In the genomic region with DNA sequence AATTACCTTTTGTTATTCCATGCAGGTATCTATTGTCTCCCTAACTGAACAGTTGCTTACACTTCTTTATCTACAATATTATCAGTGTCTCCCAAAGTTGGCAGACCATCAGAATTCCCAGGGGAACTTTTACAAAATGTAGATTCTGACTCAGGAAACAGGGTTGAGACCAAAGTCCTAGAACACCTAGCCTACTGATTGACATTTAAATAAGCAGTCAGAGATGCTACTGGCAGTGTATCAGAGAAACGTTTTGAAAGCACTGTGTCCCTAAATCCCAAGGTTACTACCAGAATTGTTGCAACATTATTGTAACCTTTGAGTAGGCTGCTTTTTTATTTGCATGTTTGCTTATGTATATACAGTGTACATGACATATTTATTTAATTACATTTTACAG, we compare ENCODE assay signal across 19 cellular contexts. TPM values are rescaled to one million over a fixed set of nuclear protein-coding genes. Genes with fewer than 3 reads are reported as not detected.
DNase-seq lines count a peak whose midpoint lies in the region; ATAC-seq lines count a peak whose summit lies in the region.
"Had no signal": no experiment of that assay in that cellular context is flagged by ENCODE, and none has a peak within 500 bp of the region (broad histone marks: within the 10 kb centered on the region; RNA-seq: fewer than 3 reads in every experiment).

No MANE protein-coding gene starts in this region.

- peaks cover 7% of the 10 kb centered on the region for H3K36me3 Mint-ChIP-seq in activated CD4-positive, alpha-beta T cell treated with anti-CD3 and anti-CD28 coated beads, Interleukin-2, amount 10 ng/mL, durations not matched to agents 24 days and 14 days (ENCODE audit: low read depth)
- peaks cover 16% of the 10 kb centered on the region for H3K36me3 Mint-ChIP-seq in activated naive CD4-positive, alpha-beta T cell treated with anti-CD3 and anti-CD28 coated beads, Interleukin-2, amount 50 U/mL, for 24 hours
- H3K36me3 Mint-ChIP-seq in activated naive CD8-positive, alpha-beta T cell treated with anti-CD3 and anti-CD28 coated beads for 36 hours, result peaks cover 6% of the 10 kb centered on the region
- H3K36me3 Mint-ChIP-seq: IgD-negative memory B cell had no signal

- DNase-seq in activated CD4-positive, alpha-beta T cell treated with anti-CD3 and anti-CD28 coated beads, Interleukin-2, amount 10 ng/mL, durations not matched to agents 24 days and 14 days, result no peak
- no peak for DNase-seq in activated CD4-positive, alpha-beta T cell treated with anti-CD3 and anti-CD28 coated beads, Interleukin-2, amount 50 U/mL, for 1 hour
- DNase-seq in activated naive CD4-positive, alpha-beta T cell treated with Interleukin-2 at 50 U/mL for 16 hours, result no peak
- no peak for DNase-seq in activated naive CD8-positive, alpha-beta T cell treated with anti-CD3 and anti-CD28 coated beads for 36 hours
- DNase-seq: DMS53, GDM1, NCI-H1105, NCI-H146, NCI-H2029, NCI-H2227 treated with DMSO at 0.1 percent for 48 hours, NCI-H510A, NCI-H748 treated with DMSO at 0.1 percent for 48 hours, SHP77 treated with DMSO at 0.1 percent for 48 hours had no signal

- ATAC-seq in GM19351 (IDR thresholded peaks at IDR 0.05; ENCODE audit: unreplicated experiment), result no peak
- ATAC-seq in HG02759 (IDR thresholded peaks at IDR 0.05; ENCODE audit: unreplicated experiment), result no peak

- peak overlapping the region; percentile 10 for H3K27ac Mint-ChIP-seq in activated CD4-positive, alpha-beta T cell treated with anti-CD3 and anti-CD28 coated beads, Interleukin-2, amount 10 ng/mL, durations not matched to agents 24 days and 14 days
- peak overlapping the region; percentile 98 for H3K27ac Mint-ChIP-seq in activated naive CD4-positive, alpha-beta T cell treated with anti-CD3 and anti-CD28 coated beads, Interleukin-2, amount 50 U/mL, for 24 hours
- H3K27ac Mint-ChIP-seq in activated naive CD8-positive, alpha-beta T cell treated with anti-CD3 and anti-CD28 coated beads for 36 hours, result peak overlapping the region; percentile 90
- H3K27ac Mint-ChIP-seq: IgD-negative memory B cell had no signal

- H3K9me3 Mint-ChIP-seq in activated CD4-positive, alpha-beta T cell treated with anti-CD3 and anti-CD28 coated beads, Interleukin-2, amount 10 ng/mL, durations not matched to agents 24 days and 14 days, result peaks cover 9% of the 10 kb centered on the region
- no peaks in the 10 kb centered on the region for H3K9me3 Mint-ChIP-seq in activated naive CD4-positive, alpha-beta T cell treated with anti-CD3 and anti-CD28 coated beads, Interleukin-2, amount 50 U/mL, for 24 hours
- no peaks in the 10 kb centered on the region for H3K9me3 Mint-ChIP-seq in activated naive CD8-positive, alpha-beta T cell treated with anti-CD3 and anti-CD28 coated beads for 36 hours
- H3K9me3 Mint-ChIP-seq: IgD-negative memory B cell had no signal

- no peaks in the 10 kb centered on the region for H3K27me3 Mint-ChIP-seq in activated CD4-positive, alpha-beta T cell treated with anti-CD3 and anti-CD28 coated beads, Interleukin-2, amount 10 ng/mL, durations not matched to agents 24 days and 14 days
- H3K27me3 Mint-ChIP-seq in activated naive CD4-positive, alpha-beta T cell treated with anti-CD3 and anti-CD28 coated beads, Interleukin-2, amount 50 U/mL, for 24 hours, result no peaks in the 10 kb centered on the region
- H3K27me3 Mint-ChIP-seq in activated naive CD8-positive, alpha-beta T cell treated with anti-CD3 and anti-CD28 coated beads for 36 hours, result no peaks in the 10 kb centered on the region

- intact Hi-C loops in activated CD4-positive, alpha-beta T cell treated with anti-CD3 and anti-CD28 coated beads, Interleukin-2, amount 10 ng/mL, durations not matched to agents 24 days and 14 days (cut with micrococcal nuclease), result loop anchor here (5.0 to 10.0 kb wide), 4 partner anchors 36 to 1353 kb away; a partner anchor contains a TSS

- peaks cover 69% of the 10 kb centered on the region for H3K4me1 Mint-ChIP-seq in activated CD4-positive, alpha-beta T cell treated with anti-CD3 and anti-CD28 coated beads, Interleukin-2, amount 10 ng/mL, durations not matched to agents 24 days and 14 days
- H3K4me1 Mint-ChIP-seq in activated naive CD4-positive, alpha-beta T cell treated with anti-CD3 and anti-CD28 coated beads, Interleukin-2, amount 50 U/mL, for 24 hours, result peaks cover 80% of the 10 kb centered on the region
- peaks cover 76% of the 10 kb centered on the region for H3K4me1 Mint-ChIP-seq in activated naive CD8-positive, alpha-beta T cell treated with anti-CD3 and anti-CD28 coated beads for 36 hours

- peak overlapping the region; percentile 4 for H3K4me3 Mint-ChIP-seq in activated CD4-positive, alpha-beta T cell treated with anti-CD3 and anti-CD28 coated beads, Interleukin-2, amount 10 ng/mL, durations not matched to agents 24 days and 14 days
- H3K4me3 Mint-ChIP-seq in activated naive CD4-positive, alpha-beta T cell treated with anti-CD3 and anti-CD28 coated beads, Interleukin-2, amount 50 U/mL, for 24 hours, result peak overlapping the region; percentile 77
- H3K4me3 Mint-ChIP-seq in activated naive CD8-positive, alpha-beta T cell treated with anti-CD3 and anti-CD28 coated beads for 36 hours, result no peak overlapping the region
- H3K4me3 Mint-ChIP-seq: IgD-negative memory B cell had no signal

RNA-seq across cellular contexts. Expression of a gene that starts 1.8 kb away (rescaled TPM):
- total RNA-seq in activated CD4-positive, alpha-beta T cell treated with anti-CD3 and anti-CD28 coated beads, Interleukin-2, amount 10 ng/mL, durations not matched to agents 24 days and 14 days, result 46.3 and 51.3 TPM in 2 replicates
- total RNA-seq in activated naive CD8-positive, alpha-beta T cell treated with anti-CD3 and anti-CD28 coated beads for 36 hours, result 10 to 100 TPM; 39.7 to 40.1 TPM
- total RNA-seq: A172 had no signal

RNA-seq across cellular contexts. Expression of a gene that starts 41.8 kb away (rescaled TPM):
- total RNA-seq in activated CD4-positive, alpha-beta T cell treated with anti-CD3 and anti-CD28 coated beads, Interleukin-2, amount 10 ng/mL, durations not matched to agents 24 days and 14 days, result 0.14 TPM in 1 of 2 replicates, not detected in the other
- total RNA-seq in activated naive CD8-positive, alpha-beta T cell treated with anti-CD3 and anti-CD28 coated beads for 36 hours, result 1 to 10 TPM in 1 of 2 experiments, under 1 TPM in 1; 0.42 to 1.1 TPM
- total RNA-seq: A172, H1 had no signal

Comparison
In these comparisons a context has a peak if more than half of its experiments do, and no peak if none do; other contexts are left out.
1. H3K27ac Mint-ChIP-seq: peak in every context shown above with its lines; median percentile 98 in activated naive CD4-positive, alpha-beta T cell treated with anti-CD3 and anti-CD28 coated beads, Interleukin-2, amount 50 U/mL, for 24 hours; 90 in activated naive CD8-positive, alpha-beta T cell treated with anti-CD3 and anti-CD28 coated beads for 36 hours; 10 in activated CD4-positive, alpha-beta T cell treated with anti-CD3 and anti-CD28 coated beads, Interleukin-2, amount 10 ng/mL, durations not matched to agents 24 days and 14 days.